In genomic region chr21:14616303-14617039, GRCh38 we compare ENCODE assay signal across 20 cellular contexts.
A peak's percentile ranks its signal among the peaks of the same experiment; 100 is the strongest.
DNase-seq lines count a peak whose midpoint lies in the region; TF ChIP-seq lines count a peak whose summit lies in the region.
"Had no signal": no experiment of that assay in that cellular context is flagged by ENCODE, and none has a peak within 500 bp of the region (broad histone marks: within the 10 kb centered on the region; RNA-seq: fewer than 3 reads in every experiment).

No MANE protein-coding gene starts in this region.

- peak; percentile 6 for DNase-seq in M059J (ENCODE audit: low read depth)
- peak; percentile 7 for DNase-seq in iris pigment epithelial cell (ENCODE audit: low read depth)
- DNase-seq in mesothelial cell of epicardium (ENCODE audit: low spot score in 2 of 2, unreplicated experiment in 2 of 2): no peak
- DNase-seq in substantia nigra (lab: John Stamatoyannopoulos, UW): no peak
- DNase-seq in A172 (ENCODE audit: low spot score): no peak
- no peak for DNase-seq in activated CD4-positive, alpha-beta memory T cell treated with anti-CD3 and anti-CD28 coated beads for 36 hours
- DNase-seq: AML-193; Calu3; erythroblast; GDM1; kidney; NCI-H187 treated with DMSO at 0.1 percent for 48 hours; NCI-H524 treated with DMSO at 0.1 percent for 48 hours; right lobe of liver; stimulated activated CD4-positive, alpha-beta T cell treated with anti-CD3 and anti-CD28 coated beads, Interleukin-1b, Interleukin-23, amount 100 ng/mL, for 48 hours; thyroid gland had no signal

- peak overlapping the region; percentile 50 for H3K27ac Mint-ChIP-seq in activated naive CD8-positive, alpha-beta T cell
- no peak overlapping the region for H3K27ac Mint-ChIP-seq in mesothelial cell of epicardium
- H3K27ac Mint-ChIP-seq in activated CD4-positive, alpha-beta memory T cell treated with anti-CD3 and anti-CD28 coated beads for 36 hours: no peak overlapping the region
- H3K27ac Mint-ChIP-seq: brain; dendritic cell treated with granulocyte-macrophage colony-stimulating factor and Interleukin-4, amounts not matched to agents 40 ng/mL and 50 ng/mL, for 4 days had no signal

- H3K36me3 ChIP-seq in ES-I3 (ENCODE audit: insufficient read depth, low read length): no peaks in the 10 kb centered on the region
- H3K36me3 ChIP-seq: right lobe of liver, thyroid gland had no signal

- H3K9me3 ChIP-seq in ES-I3 (ENCODE audit: control insufficient read depth, insufficient read depth, low read length): peaks cover 3% of the 10 kb centered on the region; the same call in 1 of the 2 replicates
- H3K9me3 ChIP-seq: right lobe of liver, thyroid gland had no signal

- H3K4me1 ChIP-seq in ES-I3 (ENCODE audit: insufficient read depth, low read length): peaks cover 53% of the 10 kb centered on the region
- H3K4me1 ChIP-seq: right lobe of liver, thyroid gland had no signal

- peaks cover 25% of the 10 kb centered on the region for H3K4me1 Mint-ChIP-seq in activated naive CD8-positive, alpha-beta T cell (ENCODE audit: low read depth)
- peaks cover 17% of the 10 kb centered on the region for H3K4me1 Mint-ChIP-seq in mesothelial cell of epicardium
- H3K4me1 Mint-ChIP-seq in activated CD4-positive, alpha-beta memory T cell treated with anti-CD3 and anti-CD28 coated beads for 36 hours (ENCODE audit: low read depth): peaks cover 26% of the 10 kb centered on the region

- no peaks in the 10 kb centered on the region for H3K27me3 Mint-ChIP-seq in activated naive CD8-positive, alpha-beta T cell
- no peaks in the 10 kb centered on the region for H3K27me3 Mint-ChIP-seq in mesothelial cell of epicardium (ENCODE audit: low read depth)
- H3K27me3 Mint-ChIP-seq in activated CD4-positive, alpha-beta memory T cell treated with anti-CD3 and anti-CD28 coated beads for 36 hours: no peaks in the 10 kb centered on the region
- H3K27me3 Mint-ChIP-seq: dendritic cell treated with granulocyte-macrophage colony-stimulating factor and Interleukin-4, amounts not matched to agents 40 ng/mL and 50 ng/mL, for 4 days had no signal

- POLR2A ChIA-PET in activated CD4-positive, alpha-beta memory T cell treated with anti-CD3 and anti-CD28 coated beads for 36 hours (lab: Charles Lee): no interaction called here

- CTCF ChIA-PET in activated CD4-positive, alpha-beta memory T cell treated with anti-CD3 and anti-CD28 coated beads for 36 hours (lab: Charles Lee): no interaction called here

- TF ChIP-seq CTCF in mesothelial cell of epicardium (IDR thresholded peaks at IDR 0.05; ENCODE audit: unreplicated experiment): no peak

- peak overlapping the region; percentile 16; the same call in 1 of the 2 replicates for H3K9ac ChIP-seq in ES-I3 (ENCODE audit: low read depth, low read length)

- no peak overlapping the region for H3K4me3 Mint-ChIP-seq in activated naive CD8-positive, alpha-beta T cell
- H3K4me3 Mint-ChIP-seq in mesothelial cell of epicardium: no peak overlapping the region
- H3K4me3 Mint-ChIP-seq in activated CD4-positive, alpha-beta memory T cell treated with anti-CD3 and anti-CD28 coated beads for 36 hours: no peak overlapping the region
- H3K4me3 Mint-ChIP-seq: brain; dendritic cell treated with granulocyte-macrophage colony-stimulating factor and Interleukin-4, amounts not matched to agents 40 ng/mL and 50 ng/mL, for 4 days had no signal

- no peak overlapping the region for H3K27ac ChIP-seq in substantia nigra (ENCODE audit: low read depth, low read length, poor library complexity, severe bottlenecking)
- H3K27ac ChIP-seq: right lobe of liver, thyroid gland had no signal

- intact Hi-C loops in activated CD4-positive, alpha-beta memory T cell treated with anti-CD3 and anti-CD28 coated beads for 36 hours (cut with micrococcal nuclease): no loop called here

- H3K9me3 Mint-ChIP-seq in activated naive CD8-positive, alpha-beta T cell (ENCODE audit: low read depth): peaks cover 11% of the 10 kb centered on the region
- peaks cover 8% of the 10 kb centered on the region for H3K9me3 Mint-ChIP-seq in mesothelial cell of epicardium
- H3K9me3 Mint-ChIP-seq in activated CD4-positive, alpha-beta memory T cell treated with anti-CD3 and anti-CD28 coated beads for 36 hours: peaks cover 12% of the 10 kb centered on the region

- peaks cover 2% of the 10 kb centered on the region for H3K36me3 Mint-ChIP-seq in activated naive CD8-positive, alpha-beta T cell
- H3K36me3 Mint-ChIP-seq in mesothelial cell of epicardium: no peaks in the 10 kb centered on the region
- H3K36me3 Mint-ChIP-seq in activated CD4-positive, alpha-beta memory T cell treated with anti-CD3 and anti-CD28 coated beads for 36 hours: peaks cover 9% of the 10 kb centered on the region
- H3K36me3 Mint-ChIP-seq: brain had no signal

Comparison
In these comparisons a context has a peak if more than half of its experiments do, and no peak if none do; other contexts are left out.
1. DNase-seq: peak in M059J (single experiment) and iris pigment epithelial cell (single experiment); none in mesothelial cell of epicardium (0 of 2), substantia nigra (0 of 49), A172 (single experiment) and activated CD4-positive, alpha-beta memory T cell treated with anti-CD3 and anti-CD28 coated beads for 36 hours (single experiment).